ENCODE assay signal across 15 cellular contexts in the genomic region with DNA sequence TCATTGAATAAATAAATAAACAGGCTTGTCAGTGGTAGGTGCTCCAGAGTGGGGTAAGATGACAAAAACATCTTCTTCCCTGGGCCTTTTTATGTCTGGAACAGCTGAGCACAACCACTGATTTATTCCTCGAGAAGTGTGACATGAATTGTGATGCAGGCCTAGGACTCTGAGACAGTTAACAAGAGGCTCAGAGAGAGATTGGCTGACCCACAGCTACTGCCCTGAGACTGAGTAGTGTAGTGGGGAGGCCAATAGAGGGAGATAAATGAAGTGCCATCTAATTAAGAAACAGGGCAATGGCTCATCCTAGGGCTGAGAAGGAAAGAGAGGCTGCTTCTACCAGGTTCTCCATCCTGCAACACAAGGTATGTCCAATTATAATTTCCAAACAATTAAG.
"Had no signal": no experiment of that assay in that cellular context is flagged by ENCODE, and none has a peak within 500 bp of the region (broad histone marks: within the 10 kb centered on the region; RNA-seq: fewer than 3 reads in every experiment).

No MANE protein-coding gene starts in this region.

- H3K9me3 ChIP-seq: esophagus muscularis mucosa, gastrocnemius medialis, left ventricle myocardium inferior, lower lobe of right lung, testis, transverse colon, uterus had no signal

- H3K4me3 ChIP-seq: esophagus muscularis mucosa, gastrocnemius medialis, left ventricle myocardium inferior, lower lobe of right lung, testis, transverse colon, uterus had no signal

- H3K4me1 ChIP-seq: gastrocnemius medialis, left ventricle myocardium inferior, lower lobe of right lung, testis, transverse colon, uterus had no signal

- H3K36me3 ChIP-seq: esophagus muscularis mucosa, gastrocnemius medialis, left ventricle myocardium inferior, lower lobe of right lung, transverse colon, uterus had no signal

- H3K27ac ChIP-seq: epithelial cell of prostate, esophagus muscularis mucosa, gastrocnemius medialis, left ventricle myocardium inferior, lower lobe of right lung, testis, transverse colon, uterus had no signal

- H3K27me3 ChIP-seq: esophagus muscularis mucosa, gastrocnemius medialis, testis, transverse colon, uterus had no signal

- DNase-seq: effector memory CD4-positive, alpha-beta T cell; gastrocnemius medialis; glutamatergic neuron; immature natural killer cell; left ventricle myocardium inferior; lower lobe of right lung; stimulated activated CD4-positive, alpha-beta T cell treated with anti-CD3 and anti-CD28 coated beads, Interleukin-2, amount 100 ng/mL, for 24 hours; stimulated activated CD4-positive, alpha-beta T cell treated with anti-CD3 and anti-CD28 coated beads, Interleukin-4, amount 100 ng/mL, for 4 hours; stimulated activated naive B cell treated with anti-CD40 and anti-IgM and Interleukin-4, amounts not matched to agents 10 μg/mL and 1 μg/mL and 100 μg/mL, for 72 hours; stimulated activated naive CD8-positive, alpha-beta T cell treated with anti-CD3 and anti-CD28 coated beads, Interleukin-15, amount 100 ng/mL, for 72 hours; testis; transverse colon; uterus had no signal
